Comparison of ENCODE assay signal across 2 cellular contexts in genomic region chr3:126184465-126185000, GRCh38.
TF ChIP-seq lines count a peak whose summit lies in the region.

No MANE protein-coding gene starts in this region.

TF ChIP-seq in H1, 55 proteins besides CTCF, POLR2A, EP300 and RAD21:
- TF ChIP-seq GABPA (IDR thresholded peaks at IDR 0.05; ENCODE audit: borderline replicate concordance, insufficient read depth, low read length) (no peak), MAFK (IDR thresholded peaks at IDR 0.05; ENCODE audit: low read depth, low read length) (peak; percentile 30; the same call in 1 of the 2 replicates)

TF ChIP-seq in liver, 16 proteins besides CTCF, POLR2A, EP300 and RAD21:
- TF ChIP-seq EGR1 (IDR thresholded peaks at IDR 0.05; ENCODE audit: low read depth in 2 of 2) (no peak), GABPA (IDR thresholded peaks at IDR 0.05 in 1 of 2, conservative IDR thresholded peaks at IDR 0.05 in 1 of 2) (no peak), FOXA1 (IDR thresholded peaks at IDR 0.05) (peak; percentile 67), ZBTB33 (IDR thresholded peaks at IDR 0.05) (peak; percentile 67), FOXA2 (IDR thresholded peaks at IDR 0.05) (peak; percentile 60), TAF1 (conservative IDR thresholded peaks at IDR 0.05) (no peak), MAX (IDR thresholded peaks at IDR 0.05) (peak; percentile 35), HNF4A (conservative IDR thresholded peaks at IDR 0.05) (peak; percentile 47 to 72), ATF3 (IDR thresholded peaks at IDR 0.05) (peak; percentile 75), NR2F2 (IDR thresholded peaks at IDR 0.05) (peak; percentile 80), RXRA (IDR thresholded peaks at IDR 0.05) (peak; percentile 82 to 96), YY1 (IDR thresholded peaks at IDR 0.05) (peak; percentile 79), REST (IDR thresholded peaks at IDR 0.05) (peak; percentile 61), SP1 (IDR thresholded peaks at IDR 0.05) (peak; percentile 90), JUND (IDR thresholded peaks at IDR 0.05) (peak; percentile 76 to 82), HNF4G (IDR thresholded peaks at IDR 0.05) (no peak)
